In the genomic region with DNA sequence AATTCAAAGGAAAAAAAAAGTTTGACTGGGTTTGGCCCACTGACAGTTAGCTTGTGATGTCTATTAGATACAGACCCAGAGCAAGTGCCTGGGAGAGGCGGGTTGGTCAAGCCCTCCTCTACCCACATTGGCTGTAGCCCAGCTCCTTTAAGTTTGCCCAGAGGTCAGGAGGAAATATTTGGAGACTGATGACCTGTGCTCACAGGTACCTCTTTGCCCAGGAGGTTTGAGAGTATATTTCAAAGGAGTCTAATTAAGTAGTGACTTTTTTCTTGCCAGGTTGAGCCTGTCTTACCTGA, we compare ENCODE assay signal across 18 cellular contexts. TPM values are rescaled to one million over a fixed set of nuclear protein-coding genes. Genes with fewer than 3 reads are reported as not detected.
DNase-seq lines count a peak whose midpoint lies in the region; ATAC-seq and TF ChIP-seq lines count a peak whose summit lies in the region.
"Had no signal": no experiment of that assay in that cellular context is flagged by ENCODE, and none has a peak within 500 bp of the region (broad histone marks: within the 10 kb centered on the region; RNA-seq: fewer than 3 reads in every experiment).

No MANE protein-coding gene starts in this region.

- H3K27me3 ChIP-seq in endodermal cell (ENCODE audit: control insufficient read depth, insufficient read depth, low read length, poor library complexity, severe bottlenecking): peaks cover 25% of the 10 kb centered on the region
- H3K27me3 ChIP-seq in stomach: no peaks in the 10 kb centered on the region
- H3K27me3 ChIP-seq in CD4-positive, alpha-beta T cell (ENCODE audit: control insufficient read depth, insufficient read depth, low read length): no peaks in the 10 kb centered on the region
- H3K27me3 ChIP-seq: BLaER1 treated with 17β-estradiol and CSF1 and Interleukin-3, amounts not matched to agents 10 nM and 100 nM had no signal

- H3K4me1 Mint-ChIP-seq in Calu3 (ENCODE audit: low read depth, unreplicated experiment): no peaks in the 10 kb centered on the region
- peaks cover 7% of the 10 kb centered on the region for H3K4me1 Mint-ChIP-seq in endodermal cell
- H3K4me1 Mint-ChIP-seq in CD4-positive, alpha-beta T cell (ENCODE audit: low read depth): no peaks in the 10 kb centered on the region

- TF ChIP-seq EP300 in stomach (IDR thresholded peaks at IDR 0.05): no peak

- no peak overlapping the region for H3K27ac Mint-ChIP-seq in Calu3 (ENCODE audit: unreplicated experiment)
- H3K27ac Mint-ChIP-seq in endodermal cell: no peak overlapping the region
- no peak overlapping the region for H3K27ac Mint-ChIP-seq in CD4-positive, alpha-beta T cell

- H3K36me3 Mint-ChIP-seq in Calu3 (ENCODE audit: insufficient read depth, unreplicated experiment): no peaks in the 10 kb centered on the region
- H3K36me3 Mint-ChIP-seq in endodermal cell (ENCODE audit: low read depth): no peaks in the 10 kb centered on the region
- peaks cover 100% of the 10 kb centered on the region for H3K36me3 Mint-ChIP-seq in CD4-positive, alpha-beta T cell (ENCODE audit: low read depth)

- peak overlapping the region; percentile 39; the same call in 1 of the 2 replicates for H3K27ac ChIP-seq in SK-N-MC
- H3K27ac ChIP-seq in endodermal cell (ENCODE audit: low read depth, low read length): no peak overlapping the region
- no peak overlapping the region for H3K27ac ChIP-seq in stomach
- H3K27ac ChIP-seq in CD4-positive, alpha-beta T cell (ENCODE audit: low read depth, low read length): no peak overlapping the region
- H3K27ac ChIP-seq: 22Rv1; A549; BLaER1 treated with 17β-estradiol and CSF1 and Interleukin-3, amounts not matched to agents 10 nM and 100 nM; C4-2B had no signal

- H3K4me3 ChIP-seq in SK-N-MC: no peak overlapping the region
- H3K4me3 ChIP-seq in endodermal cell (ENCODE audit: low read length): no peak overlapping the region
- no peak overlapping the region for H3K4me3 ChIP-seq in stomach
- H3K4me3 ChIP-seq: A549; BLaER1 treated with 17β-estradiol and CSF1 and Interleukin-3, amounts not matched to agents 10 nM and 100 nM had no signal

- POLR2A ChIA-PET in CD4-positive, alpha-beta T cell (lab: Charles Lee): interaction anchor here (0.8 to 1.2 kb wide), 4 partner anchors 25 to 33 kb away, joined by 3 to 5 read pairs (median 4); partner anchors contain the start of gene NCKAP1L

- no peak for ATAC-seq in CD4-positive, alpha-beta T cell (ENCODE audit: poor library complexity)
- no peak for ATAC-seq in omental fat pad (ENCODE audit: low FRiP score)

- CTCF ChIA-PET in Calu3 (lab: Charles Lee): interaction anchor here (0.9 to 1.7 kb wide), 4 partner anchors 22 to 174 kb away, joined by 3 to 5 read pairs (median 4); partner anchors contain the start of gene PDE1B
- CTCF ChIA-PET in CD4-positive, alpha-beta T cell (lab: Charles Lee): interaction anchor here (0.6 to 1.1 kb wide), 2 partner anchors 20 to 24 kb away, joined by 3 to 5 read pairs; no protein-coding TSS in a partner anchor

- H3K9ac ChIP-seq in SK-N-MC (ENCODE audit: insufficient read length): no peak overlapping the region
- no peak overlapping the region for H3K9ac ChIP-seq in endodermal cell (ENCODE audit: extremely low read depth, low read length, poor library complexity, severe bottlenecking)

- BruUV-seq in Calu3 (replicated peaks; lab: Mats Ljungman, UMichigan): no TSS peak

- TF ChIP-seq CTCF in Calu3 (IDR thresholded peaks at IDR 0.05; ENCODE audit: unreplicated experiment) (peak; percentile 3), endodermal cell (conservative IDR thresholded peaks at IDR 0.05) (no peak), stomach (IDR thresholded peaks at IDR 0.05) (no peak), omental fat pad (IDR thresholded peaks at IDR 0.05) (no peak)
- no peak for TF ChIP-seq CTCF in CD4-positive, alpha-beta T cell (IDR thresholded peaks at IDR 0.05)

- no peak for TF ChIP-seq POLR2A in stomach (IDR thresholded peaks at IDR 0.05)

- H3K4me3 Mint-ChIP-seq in Calu3 (ENCODE audit: low read depth, unreplicated experiment) (no peak overlapping the region), endodermal cell (no peak overlapping the region)
- H3K4me3 Mint-ChIP-seq in CD4-positive, alpha-beta T cell: no peak overlapping the region
- H3K4me3 Mint-ChIP-seq: B cell; CD4-positive, alpha-beta memory T cell had no signal

- intact Hi-C loops in Calu3 (cut with micrococcal nuclease; ENCODE audit: unreplicated experiment): no loop called here
- intact Hi-C loops in stomach (cut with DNase I; ENCODE audit: low total_unique reads): no loop called here
- intact Hi-C loops in CD4-positive, alpha-beta T cell (cut with DNase I, micrococcal nuclease): no loop called here

- no peak for DNase-seq in Calu3
- no peak for DNase-seq in SK-N-MC (ENCODE audit: low read depth, low spot score)
- peak; percentile 71 for DNase-seq in endodermal cell
- no peak for DNase-seq in stomach
- DNase-seq in CD4-positive, alpha-beta T cell: no peak
- no peak for DNase-seq in omental fat pad (ENCODE audit: low spot score)
- DNase-seq: COR-L47, DMS79 treated with DMSO at 0.1 percent for 48 hours, GF-D8 had no signal

- H3K27me3 Mint-ChIP-seq in Calu3 (ENCODE audit: unreplicated experiment) (peaks cover 100% of the 10 kb centered on the region), endodermal cell (ENCODE audit: insufficient read depth) (peaks cover 55% of the 10 kb centered on the region)
- H3K27me3 Mint-ChIP-seq in CD4-positive, alpha-beta T cell: no peaks in the 10 kb centered on the region
- H3K27me3 Mint-ChIP-seq: B cell; CD4-positive, alpha-beta memory T cell; CD8-positive, alpha-beta memory T cell had no signal

- no peaks in the 10 kb centered on the region for H3K9me3 Mint-ChIP-seq in Calu3 (ENCODE audit: low read depth, unreplicated experiment)
- no peaks in the 10 kb centered on the region for H3K9me3 Mint-ChIP-seq in endodermal cell
- no peaks in the 10 kb centered on the region for H3K9me3 Mint-ChIP-seq in CD4-positive, alpha-beta T cell
- H3K9me3 Mint-ChIP-seq: CD4-positive, alpha-beta memory T cell; CD8-positive, alpha-beta memory T cell had no signal

- H3K36me3 ChIP-seq in SK-N-MC (ENCODE audit: insufficient read depth, low read length) (peaks cover 98% of the 10 kb centered on the region), endodermal cell (ENCODE audit: control insufficient read depth, insufficient read depth, low read length) (no peaks in the 10 kb centered on the region), stomach (peaks cover 0 to 84% (median 36%) of the 10 kb centered on the region in 4 donors)

- whole genome bisulfite sequencing in endodermal cell (ENCODE audit: insufficient coverage in 1 of 2, insufficient read length in 1 of 2), 2 experiments: 79 to 100% methylated on average over 1 of the region's 1 CpG
- WGBS in stomach, 5 donors: 20 to 60% (median 34%) methylated on average over 1 of the region's 1 CpG

- no peaks in the 10 kb centered on the region for H3K4me1 ChIP-seq in endodermal cell (ENCODE audit: control insufficient read depth, insufficient read depth, low read length)
- peaks cover 0 to 11% (median 0%) of the 10 kb centered on the region in 4 donors for H3K4me1 ChIP-seq in stomach
- H3K4me1 ChIP-seq: A549 had no signal

- H3K9me3 ChIP-seq in SK-N-MC (ENCODE audit: low read depth, low read length) (no peaks in the 10 kb centered on the region), endodermal cell (ENCODE audit: control insufficient read depth, low read length) (no peaks in the 10 kb centered on the region), stomach (no peaks in the 10 kb centered on the region)
- no peaks in the 10 kb centered on the region for H3K9me3 ChIP-seq in CD4-positive, alpha-beta T cell (ENCODE audit: control insufficient read depth, low read length)
- H3K9me3 ChIP-seq: A549; BLaER1 treated with 17β-estradiol and CSF1 and Interleukin-3, amounts not matched to agents 10 nM and 100 nM had no signal

RNA-seq across cellular contexts. Expression of gene PDE1B, which starts 21.8 kb away (rescaled TPM):
- total RNA-seq in Calu3 (2022): not detected in 2 replicates
- total RNA-seq in endodermal cell: 1 to 10 TPM; 1.1 to 1.6 TPM
- 11.4 TPM for polyA plus RNA-seq in endodermal cell (2013, experiment 1 of 2)
- 10.6 TPM for polyA plus RNA-seq in endodermal cell (2013, experiment 2 of 2)
- 10 to 100 TPM in 4 of 5 donors, 1 to 10 TPM in 1; 2.9 to 39.1 (median 14.1) TPM for total RNA-seq in stomach
- polyA plus RNA-seq in stomach: 1 to 10 TPM; 1.8 to 6.1 (median 2.2) TPM
- total RNA-seq in CD4-positive, alpha-beta T cell: 10 to 100 TPM in 1 of 2 experiments, 1 to 10 TPM in 1; 9.7 to 11.1 TPM
- 10 to 100 TPM; 29.9 to 85.6 (median 39.0) TPM for total RNA-seq in omental fat pad

RNA-seq across cellular contexts. Expression of gene NCKAP1L, which starts 30.0 kb away (rescaled TPM):
- total RNA-seq in Calu3 (2022) (not detected in 2 replicates), endodermal cell (1 to 10 TPM; 2.1 to 2.5 TPM), stomach (10 to 100 TPM in 3 of 5 donors, 1 to 10 TPM in 2; 2.7 to 29.2 (median 15.6) TPM), omental fat pad (10 to 100 TPM; 23.4 to 81.4 (median 43.0) TPM)
- 0.78 TPM for polyA plus RNA-seq in endodermal cell (2013, experiment 1 of 2)
- 0.75 TPM for polyA plus RNA-seq in endodermal cell (2013, experiment 2 of 2)
- polyA plus RNA-seq in stomach: 1 to 10 TPM; 1.7 to 4.2 (median 3.2) TPM
- 10 to 100 TPM; 78.1 to 85.2 TPM for total RNA-seq in CD4-positive, alpha-beta T cell
- total RNA-seq: A172 had no signal

RNA-seq across cellular contexts. Expression of gene GTSF1, which starts 54.2 kb away (rescaled TPM):
- total RNA-seq in Calu3 (2022) (85.7 and 94.5 TPM in 2 replicates), endodermal cell (not detected), stomach (not detected), omental fat pad (under 1 TPM in 1 of 4 donors, not detected in 3; 0.96 TPM)
- polyA plus RNA-seq in endodermal cell (2013, experiment 1 of 2): not detected
- polyA plus RNA-seq in endodermal cell (2013, experiment 2 of 2): not detected
- under 1 TPM in 2 of 3 donors, not detected in 1; 0.44 to 0.50 TPM for polyA plus RNA-seq in stomach
- under 1 TPM in 1 of 2 experiments, not detected in 1; 0.58 TPM for total RNA-seq in CD4-positive, alpha-beta T cell
- total RNA-seq: A172 had no signal
- polyA plus RNA-seq: A549, BJ had no signal

Comparison
In these comparisons a context has a peak if more than half of its experiments do, and no peak if none do; other contexts are left out.
1. RNA of gene GTSF1, which starts 54.2 kb away (total RNA-seq): 85.7 to 94.5 TPM in Calu3; 0.96 TPM in omental fat pad, 0.58 TPM in CD4-positive, alpha-beta T cell, not detected in endodermal cell and not detected in stomach; every median in the first group is over 10 times any median in the second.